ENCODE assay signal across 8 cellular contexts in the genomic region with DNA sequence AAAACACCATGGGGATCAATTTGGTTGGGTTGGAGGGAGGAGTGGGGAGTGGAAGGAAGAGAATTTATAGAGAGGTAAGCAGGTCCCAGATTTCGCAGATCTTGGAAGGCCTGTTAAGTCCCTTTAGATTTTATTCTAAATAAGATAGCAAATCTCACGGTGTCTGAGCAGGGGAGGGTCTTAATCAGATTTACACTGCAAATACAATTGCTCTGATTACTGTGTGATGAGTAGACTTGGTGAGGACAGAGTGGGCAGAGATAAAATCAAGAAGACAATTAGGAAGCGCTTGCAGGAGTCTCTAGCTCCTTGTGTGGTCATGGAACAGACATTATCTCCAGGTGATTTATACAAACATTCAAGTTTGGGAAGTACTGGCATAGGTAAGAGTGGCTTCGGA.
"Had no signal": no experiment of that assay in that cellular context is flagged by ENCODE, and none has a peak within 500 bp of the region (broad histone marks: within the 10 kb centered on the region; RNA-seq: fewer than 3 reads in every experiment).

No MANE protein-coding gene starts in this region.

- DNase-seq: GM23248, GOT3, H7, HFFc6 had no signal

- FAIRE-seq: HepG2 had no signal

- H3K36me3 ChIP-seq: HAP-1 had no signal

- H3K9me3 ChIP-seq: HAP-1 had no signal

- H2AFZ ChIP-seq: GM23248 had no signal

- ATAC-seq: HCT116, HepG2 had no signal

- H3K27ac ChIP-seq: GM23248, HL-60 had no signal

- H3K4me3 ChIP-seq: GM23248, HAP-1 had no signal

- H3K9ac ChIP-seq: GM23248 had no signal
